In the genomic region with DNA sequence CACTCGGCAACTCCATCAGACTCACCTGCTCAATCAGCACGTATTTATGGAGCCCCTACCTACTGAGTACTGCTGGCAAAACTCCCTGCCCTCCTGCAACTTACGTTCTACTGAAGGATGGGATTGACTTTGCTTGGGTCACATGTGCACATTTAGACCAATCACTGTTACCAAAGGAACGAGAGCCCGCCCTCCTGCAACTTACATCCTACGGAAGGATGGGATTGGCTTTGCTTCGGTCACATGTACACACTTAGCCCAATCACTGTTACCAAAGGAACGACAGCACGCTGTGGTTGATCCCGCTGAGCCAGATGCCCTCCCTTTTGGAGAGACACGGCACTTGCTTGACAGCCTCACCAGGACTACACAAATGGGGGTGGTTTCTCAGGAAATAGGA, we compare ENCODE assay signal across 2 cellular contexts.
A peak's percentile ranks its signal among the peaks of the same experiment; 100 is the strongest.
TF ChIP-seq lines count a peak whose summit lies in the region.

No MANE protein-coding gene starts in this region.

TF ChIP-seq in Ishikawa, 13 proteins besides CTCF, POLR2A, EP300 and RAD21:
- TF ChIP-seq, protein P1, sequence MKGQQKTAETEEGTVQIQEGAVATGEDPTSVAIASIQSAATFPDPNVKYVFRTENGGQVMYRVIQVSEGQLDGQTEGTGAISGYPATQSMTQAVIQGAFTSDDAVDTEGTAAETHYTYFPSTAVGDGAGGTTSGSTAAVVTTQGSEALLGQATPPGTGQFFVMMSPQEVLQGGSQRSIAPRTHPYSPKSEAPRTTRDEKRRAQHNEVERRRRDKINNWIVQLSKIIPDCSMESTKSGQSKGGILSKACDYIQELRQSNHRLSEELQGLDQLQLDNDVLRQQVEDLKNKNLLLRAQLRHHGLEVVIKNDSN (IDR thresholded peaks at IDR 0.05), result peak; percentile 87
- TF ChIP-seq, protein P2, sequence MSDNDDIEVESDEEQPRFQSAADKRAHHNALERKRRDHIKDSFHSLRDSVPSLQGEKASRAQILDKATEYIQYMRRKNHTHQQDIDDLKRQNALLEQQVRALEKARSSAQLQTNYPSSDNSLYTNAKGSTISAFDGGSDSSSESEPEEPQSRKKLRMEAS (IDR thresholded peaks at IDR 0.05), result 0 out of 2 replicates have a peak, but pooled peaks have one; percentile 19
- no peak for TF ChIP-seq NFIC (IDR thresholded peaks at IDR 0.05)
TF ChIP-seq in Ishikawa: peak in this region for 2.

TF ChIP-seq in GM12878, 131 proteins besides CTCF, POLR2A, EP300 and RAD21:
- TF ChIP-seq, protein P1 (IDR thresholded peaks at IDR 0.05; ENCODE audit: borderline replicate concordance, extremely low read length, insufficient read depth, low read depth, low read length), result peak; percentile 26
- no peak for TF ChIP-seq SUZ12 (IDR thresholded peaks at IDR 0.05; ENCODE audit: unreplicated experiment)
